Comparison of ENCODE assay signal across 31 cellular contexts in the genomic region with DNA sequence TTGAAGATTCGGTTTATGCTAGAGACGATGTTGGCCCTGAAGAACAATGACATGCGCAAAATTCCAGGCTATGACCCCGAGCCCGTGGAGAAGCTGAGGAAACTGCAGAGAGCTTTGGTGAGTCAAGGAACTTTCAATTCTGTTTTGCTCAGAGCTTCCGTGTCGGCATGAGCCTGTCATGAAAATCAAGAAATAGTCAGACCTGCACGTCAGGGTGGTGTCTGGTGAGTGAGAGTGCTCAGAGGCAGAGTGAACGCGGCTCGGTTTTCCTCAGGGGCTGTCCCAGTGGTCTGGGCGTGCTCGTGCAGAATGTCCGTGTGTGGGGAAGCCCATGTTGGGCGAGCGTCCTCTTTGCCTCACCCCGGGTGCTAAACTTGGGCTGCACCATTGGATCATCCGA. TPM values are rescaled to one million over a fixed set of nuclear protein-coding genes. Genes with fewer than 3 reads are reported as not detected.
"Had no signal": no experiment of that assay in that cellular context is flagged by ENCODE, and none has a peak within 500 bp of the region (broad histone marks: within the 10 kb centered on the region; RNA-seq: fewer than 3 reads in every experiment).

No MANE protein-coding gene starts in this region.

- H3K4me2 ChIP-seq: neural progenitor cell had no signal

- ATAC-seq: natural killer cell; stimulated activated naive B cell treated with anti-CD40 and anti-IgM and Interleukin-4, amounts not matched to agents 10 μg/mL and 1 μg/mL and 100 μg/mL, for 72 hours; stimulated activated naive CD8-positive, alpha-beta T cell treated with anti-CD3 and anti-CD28 coated beads, Interleukin-15, Interleukin-2, amounts not matched to agents 100 U/mL and 50 U/mL, for 24 hours had no signal

- H3K9me3 Mint-ChIP-seq: mesothelial cell of epicardium; naive B cell; natural killer cell; nephron progenitor cell; neural progenitor cell; stimulated activated naive B cell treated with anti-CD40 and anti-IgM and Interleukin-4, amounts not matched to agents 10 μg/mL and 1 μg/mL and 100 μg/mL, for 72 hours had no signal

- H2AFZ ChIP-seq: neural progenitor cell had no signal

- DNase-seq: hypothalamus; immature natural killer cell; left ventricle myocardium inferior; mesendoderm; naive B cell; natural killer cell; nephron progenitor cell; ovary; right lobe of liver; stimulated activated CD4-positive, alpha-beta T cell treated with anti-CD3 and anti-CD28 coated beads, Interleukin-12 subunit alpha, Interleukin-12 subunit beta, amount 100 ng/mL, for 4 hours; stimulated activated CD4-positive, alpha-beta T cell treated with anti-CD3 and anti-CD28 coated beads, Interleukin-15, amount 100 ng/mL, for 24 hours; stimulated activated CD4-positive, alpha-beta T cell treated with anti-CD3 and anti-CD28 coated beads, Interleukin-2, amount 100 ng/mL, for 24 hours; stimulated activated CD4-positive, alpha-beta T cell treated with anti-CD3 and anti-CD28 coated beads, Interleukin-4, amount 100 ng/mL, for 1 hour; stimulated activated naive B cell treated with anti-CD40 and anti-IgM and Interleukin-4, amounts not matched to agents 10 μg/mL and 1 μg/mL and 100 μg/mL, for 72 hours; stimulated activated naive CD8-positive, alpha-beta T cell treated with anti-CD3 and anti-CD28 coated beads, Interleukin-15, Interleukin-2, amounts not matched to agents 100 U/mL and 50 U/mL, for 24 hours; stomach; testis; thyroid gland; transverse colon; upper lobe of left lung had no signal

- H3K36me3 ChIP-seq: neural progenitor cell, ovary had no signal

- H3K27ac Mint-ChIP-seq: immature natural killer cell; mesothelial cell of epicardium; naive B cell; natural killer cell; nephron progenitor cell; neural progenitor cell; progenitor cell of endocrine pancreas; stimulated activated naive B cell treated with anti-CD40 and anti-IgM and Interleukin-4, amounts not matched to agents 10 μg/mL and 1 μg/mL and 100 μg/mL, for 72 hours had no signal

- H3K4me1 ChIP-seq: left ventricle myocardium inferior, neural progenitor cell, right atrium auricular region, right lobe of liver, stomach, testis, thyroid gland, transverse colon, upper lobe of left lung, vagina had no signal

- H3K27me3 Mint-ChIP-seq: naive B cell; progenitor cell of endocrine pancreas; stimulated activated naive B cell treated with anti-CD40 and anti-IgM and Interleukin-4, amounts not matched to agents 10 μg/mL and 1 μg/mL and 100 μg/mL, for 72 hours had no signal

- H3K27me3 ChIP-seq: neural progenitor cell, ovary, right atrium auricular region, right lobe of liver, stomach, testis, thyroid gland, transverse colon, upper lobe of left lung, vagina had no signal

- H3K4me3 ChIP-seq: left ventricle myocardium inferior, lung, neural progenitor cell, ovary, right atrium auricular region, right lobe of liver, stomach, testis, thyroid gland, transverse colon, upper lobe of left lung, vagina had no signal

- H3K27ac ChIP-seq: left ventricle myocardium inferior, neural progenitor cell, ovary, right atrium auricular region, right lobe of liver, stomach, testis, thyroid gland, transverse colon, upper lobe of left lung, vagina had no signal

- H3K9ac ChIP-seq: neural progenitor cell had no signal

- H3K9me3 ChIP-seq: left ventricle myocardium inferior, ovary, right atrium auricular region, right lobe of liver, stomach, testis, thyroid gland, transverse colon, upper lobe of left lung, vagina had no signal

- H3K4me3 Mint-ChIP-seq: immature natural killer cell; mesothelial cell of epicardium; naive B cell; natural killer cell; nephron progenitor cell; neural progenitor cell; stimulated activated naive B cell treated with anti-CD40 and anti-IgM and Interleukin-4, amounts not matched to agents 10 μg/mL and 1 μg/mL and 100 μg/mL, for 72 hours had no signal

- H3K4me1 Mint-ChIP-seq: mesothelial cell of epicardium, nephron progenitor cell, neural progenitor cell had no signal

RNA-seq across cellular contexts. Expression of a gene that starts 48.3 kb away (rescaled TPM):
- total RNA-seq: left ventricle myocardium inferior, mesothelial cell of epicardium, mononuclear cell, natural killer cell, omental fat pad, ovary, pulmonary artery endothelial cell, right atrium auricular region, right lobe of liver, skeletal muscle tissue, thyroid gland, urinary bladder, vagina had no signal
- polyA plus RNA-seq: immature natural killer cell, ovary, urinary bladder had no signal
